ENCODE assay signal across 8 cellular contexts in the genomic region with DNA sequence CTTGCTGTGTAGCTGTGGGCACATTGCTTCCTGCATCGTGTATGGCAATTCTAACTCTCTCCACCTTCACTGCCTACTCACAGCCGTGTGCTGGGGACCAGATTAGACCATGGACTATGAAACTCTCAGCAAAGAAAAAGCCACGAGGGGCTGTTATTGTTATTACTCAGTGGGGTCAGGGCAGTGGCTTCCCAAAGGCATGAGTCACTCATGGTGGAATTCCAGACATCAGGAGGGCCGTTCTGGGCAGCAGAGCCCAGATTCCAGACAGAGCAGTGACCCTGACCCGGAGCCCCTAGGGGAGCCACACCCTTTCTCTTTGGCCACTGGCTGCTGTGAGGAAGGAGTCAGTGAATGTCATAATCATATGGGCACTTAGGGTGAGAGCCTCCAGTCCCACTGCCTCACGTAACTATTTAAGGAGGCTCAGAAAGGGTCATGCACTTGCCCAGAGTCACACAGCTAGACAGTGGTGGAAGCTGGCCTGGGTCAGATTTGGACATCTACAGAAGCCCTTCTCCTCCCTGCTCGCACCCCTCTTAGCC. TPM values are rescaled to one million over a fixed set of nuclear protein-coding genes. Genes with fewer than 3 reads are reported as not detected.
DNase-seq lines count a peak whose midpoint lies in the region; TF ChIP-seq lines count a peak whose summit lies in the region.

No MANE protein-coding gene starts in this region.

- H3K27ac ChIP-seq in prostate gland, result peak overlapping the region; percentile 24 to 46

- DNase-seq in ELF-1 (ENCODE audit: low read depth, low spot score) (peak; percentile 80), T1000 (lab: John Stamatoyannopoulos, UW) (peak; percentile 93), foreskin melanocyte (peak; percentile 95), prostate gland (ENCODE audit: low spot score) (no peak), mesenteric fat pad (ENCODE audit: low spot score) (no peak), HuH-7 (ENCODE audit: low spot score) (no peak)
- DNase-seq in stimulated activated CD4-positive, alpha-beta T cell treated with anti-CD3 and anti-CD28 coated beads, Interleukin-4, amount 100 ng/mL, for 24 hours, result no peak
- DNase-seq in activated CD4-positive, alpha-beta T cell treated with anti-CD3 and anti-CD28 coated beads, Interleukin-2, amount 50 U/mL, for 4 hours, result no peak

- intact Hi-C loops in prostate gland (cut with DNase I), result no loop called here

- no peak overlapping the region for H3K4me3 ChIP-seq in prostate gland

- no peaks in the 10 kb centered on the region for H3K9me3 ChIP-seq in prostate gland

- H3K4me1 ChIP-seq in prostate gland (replicated peaks), result no peaks in the 10 kb centered on the region

- H3K36me3 ChIP-seq in prostate gland, result no peaks in the 10 kb centered on the region

- TF ChIP-seq CTCF in prostate gland (IDR thresholded peaks at IDR 0.05), result no peak

- 30% methylated on average over 7 of the region's 7 CpGs for WGBS in prostate gland

- H3K27me3 ChIP-seq in prostate gland (replicated peaks; ENCODE audit: insufficient read depth), result no peaks in the 10 kb centered on the region

- TF ChIP-seq POLR2A in prostate gland (IDR thresholded peaks at IDR 0.05), result no peak

RNA-seq across cellular contexts. Expression of a gene that starts 22.2 kb away (rescaled TPM):
- 10 to 100 TPM; 62.9 to 64.3 TPM for total RNA-seq in prostate gland
- 51.5 TPM for total RNA-seq in mesenteric fat pad

RNA-seq across cellular contexts. Expression of a gene that starts 41.5 kb away (rescaled TPM):
- total RNA-seq in prostate gland (1 to 10 TPM; 1.1 to 10.0 TPM), mesenteric fat pad (12.2 TPM)

RNA-seq across cellular contexts. Expression of a gene that starts 52.7 kb away (rescaled TPM):
- total RNA-seq in prostate gland (10 to 100 TPM in 1 of 2 donors, 1 to 10 TPM in 1; 1.5 to 16.1 TPM), mesenteric fat pad (3.1 TPM)

Comparison
In these comparisons a context has a peak if more than half of its experiments do, and no peak if none do; other contexts are left out.
1. DNase-seq: peak in ELF-1 (single experiment), T1000 (single experiment) and foreskin melanocyte (single experiment); none in prostate gland (single experiment), mesenteric fat pad (single experiment), stimulated activated CD4-positive, alpha-beta T cell treated with anti-CD3 and anti-CD28 coated beads, Interleukin-4, amount 100 ng/mL, for 24 hours (single experiment), activated CD4-positive, alpha-beta T cell treated with anti-CD3 and anti-CD28 coated beads, Interleukin-2, amount 50 U/mL, for 4 hours (0 of 2) and HuH-7 (single experiment).